8 cellular contexts compared by ENCODE assay signal in genomic region chr17:48048321-48049140, GRCh38. TPM values are rescaled to one million over a fixed set of nuclear protein-coding genes. Genes with fewer than 3 reads are reported as not detected.
DNase-seq lines count a peak whose midpoint lies in the region; ATAC-seq and TF ChIP-seq lines count a peak whose summit lies in the region.

Gene NFE2L1, plus strand, starts transcription at chr17:48048359. Its CDS starts 2,760 bp downstream, at chr17:48051119.

- no peaks in the 10 kb centered on the region for H3K27me3 ChIP-seq in WERI-Rb-1 (ENCODE audit: insufficient read depth, low read depth, severe bottlenecking)
- H3K27me3 ChIP-seq in esophagus muscularis mucosa, result no peaks in the 10 kb centered on the region
- no peaks in the 10 kb centered on the region for H3K27me3 ChIP-seq in mucosa of rectum (ENCODE audit: control insufficient read depth in 2 of 2, insufficient read depth in 2 of 2, low read length in 2 of 2)
- H3K27me3 ChIP-seq in thoracic aorta (replicated peaks; ENCODE audit: insufficient read depth), result no peaks in the 10 kb centered on the region

- ATAC-seq in GM18499 (IDR thresholded peaks at IDR 0.05; ENCODE audit: insufficient read depth, unreplicated experiment) (peak; percentile 14), HG02870 (IDR thresholded peaks at IDR 0.05; ENCODE audit: unreplicated experiment) (peak; percentile 38), thoracic aorta (ENCODE audit: insufficient number of reproducible peaks, low FRiP score, low read depth) (peak; percentile 39)

- H3K4me1 ChIP-seq in esophagus muscularis mucosa (peaks cover 48 to 67% (median 64%) of the 10 kb centered on the region in 4 donors), mucosa of rectum (ENCODE audit: control insufficient read depth in 2 of 2, insufficient read depth in 2 of 2, low read length in 2 of 2) (peaks cover 61 to 68% of the 10 kb centered on the region in 2 donors), thoracic aorta (ENCODE audit: control insufficient read depth in 1 of 2, low read depth in 2 of 2) (peaks cover 45 to 58% of the 10 kb centered on the region in 2 donors)

- TF ChIP-seq POLR2A in esophagus muscularis mucosa (IDR thresholded peaks at IDR 0.05; ENCODE audit: low read depth), result peak; percentile 83

- peak within 1 kb of the TSS; percentile 88 to 97 for H3K9ac ChIP-seq in mucosa of rectum (ENCODE audit: low read depth in 1 of 2, low read length in 2 of 2)

- under 1% methylated on average over 28 of the region's 59 CpGs for WGBS in esophagus muscularis mucosa

- no peak for TF ChIP-seq EP300 in esophagus muscularis mucosa (IDR thresholded peaks at IDR 0.05)

- TF ChIP-seq CTCF in WERI-Rb-1 (IDR thresholded peaks at IDR 0.05; ENCODE audit: low read depth, low read length), result no peak
- no peak for TF ChIP-seq CTCF in esophagus muscularis mucosa (IDR thresholded peaks at IDR 0.05)
- TF ChIP-seq CTCF in thoracic aorta (IDR thresholded peaks at IDR 0.05), result no peak

- intact Hi-C loops in esophagus muscularis mucosa (cut with DNase I), result no loop called here

- H3K4me3 ChIP-seq in WERI-Rb-1 (ENCODE audit: low read depth, low read length) (peak within 1 kb of the TSS; percentile 86), esophagus muscularis mucosa (peak within 1 kb of the TSS; percentile 71 to 85 (median 84)), mucosa of rectum (ENCODE audit: low read length in 2 of 2) (peak within 1 kb of the TSS; percentile 76 to 89), thoracic aorta (peak within 1 kb of the TSS; percentile 88)

- DNase-seq in Ammon's horn (ENCODE audit: low spot score) (peak; percentile 81), NCI-H2029 (lab: John Stamatoyannopoulos, UW) (peak; percentile 47), WERI-Rb-1 (peak; percentile 97), esophagus muscularis mucosa (ENCODE audit: extremely low spot score) (peak; percentile 98), thoracic aorta (ENCODE audit: low spot score) (peak; percentile 74)

- no peaks in the 10 kb centered on the region for H3K9me3 ChIP-seq in WERI-Rb-1 (ENCODE audit: severe bottlenecking)
- no peaks in the 10 kb centered on the region for H3K9me3 ChIP-seq in esophagus muscularis mucosa
- no peaks in the 10 kb centered on the region for H3K9me3 ChIP-seq in mucosa of rectum (ENCODE audit: control insufficient read depth in 2 of 2, low read length in 2 of 2)
- no peaks in the 10 kb centered on the region for H3K9me3 ChIP-seq in thoracic aorta

- H3K27ac ChIP-seq in WERI-Rb-1 (peak within 1 kb of the TSS; percentile 98), esophagus muscularis mucosa (replicated peaks in 1 of 4) (peak within 1 kb of the TSS; percentile 97 to 98 (median 98)), mucosa of rectum (ENCODE audit: low read depth in 2 of 2, low read length in 2 of 2) (peak within 1 kb of the TSS; percentile 99), thoracic aorta (peak within 1 kb of the TSS; percentile 93 to 95)

- peaks cover 40% of the 10 kb centered on the region for H3K36me3 ChIP-seq in WERI-Rb-1
- H3K36me3 ChIP-seq in esophagus muscularis mucosa, result peaks cover 0 to 17% (median 7%) of the 10 kb centered on the region in 4 donors
- peaks cover 4 to 21% of the 10 kb centered on the region in 2 donors for H3K36me3 ChIP-seq in mucosa of rectum (ENCODE audit: control insufficient read depth in 2 of 2, insufficient read depth in 2 of 2, low read length in 2 of 2)
- no peaks in the 10 kb centered on the region for H3K36me3 ChIP-seq in thoracic aorta

RNA-seq across cellular contexts. Expression of gene NFE2L1, which starts in this region (rescaled TPM):
- total RNA-seq in esophagus muscularis mucosa (100 to 1,000 TPM; 164 to 281 (median 264) TPM), thoracic aorta (100 to 1,000 TPM; 131 to 155 TPM)

Comparison
In these comparisons a context has a peak if more than half of its experiments do, and no peak if none do; other contexts are left out.
1. Peak in every context shown above with its lines: DNase-seq, ATAC-seq, H3K4me3 ChIP-seq and H3K27ac ChIP-seq.
2. DNase-seq: peak in every context shown above with its lines; median percentile 98 in esophagus muscularis mucosa; 97 in WERI-Rb-1; 81 in Ammon's horn; 74 in thoracic aorta; 47 in NCI-H2029.